In genomic region chr3:114860526-114860925, GRCh38 we compare ENCODE assay signal across 16 cellular contexts.
"Had no signal": no experiment of that assay in that cellular context is flagged by ENCODE, and none has a peak within 500 bp of the region (broad histone marks: within the 10 kb centered on the region; RNA-seq: fewer than 3 reads in every experiment).

No MANE protein-coding gene starts in this region.

- ATAC-seq: activated T-helper 17 cell treated with anti-CD3 and anti-CD28 coated beads, Interleukin-2, amount 50 U/mL, for 72 hours; gastrocnemius medialis; right cardiac atrium had no signal

- H2AFZ ChIP-seq: parathyroid adenoma had no signal

- H3K27ac ChIP-seq: colonic mucosa, esophagus squamous epithelium, gastrocnemius medialis, parathyroid adenoma, tibial artery had no signal

- DNase-seq: activated CD4-positive, alpha-beta memory T cell treated with anti-CD3 and anti-CD28 coated beads, Interleukin-2, amount 10 ng/mL, durations not matched to agents 7 days and 5 days; activated CD4-positive, alpha-beta T cell treated with anti-CD3 and anti-CD28 coated beads for 48 hours; activated CD4-positive, CD25-positive, alpha-beta regulatory T cell; colonic mucosa; esophagus squamous epithelium; gastrocnemius medialis; hippocampal formation; stimulated activated CD4-positive, alpha-beta T cell treated with anti-CD3 and anti-CD28 coated beads, Interleukin-4, amount 100 ng/mL, for 24 hours; tibial artery had no signal

- H3K9me3 ChIP-seq: colonic mucosa, esophagus squamous epithelium, gastrocnemius medialis, tibial artery had no signal

- H3K79me2 ChIP-seq: parathyroid adenoma had no signal

- H3K27ac Mint-ChIP-seq: activated CD4-positive, alpha-beta memory T cell treated with anti-CD3 and anti-CD28 coated beads, Interleukin-2, amount 10 ng/mL, durations not matched to agents 7 days and 5 days; activated naive CD4-positive, alpha-beta T cell treated with anti-CD3 and anti-CD28 coated beads, Interleukin-2, amount 50 U/mL, for 72 hours; activated T-helper 17 cell treated with anti-CD3 and anti-CD28 coated beads, Interleukin-2, amount 50 U/mL, for 72 hours; nephron; stimulated activated naive CD8-positive, alpha-beta T cell treated with anti-CD3 and anti-CD28 coated beads, Interleukin-15, Interleukin-2, amounts not matched to agents 100 ng/mL and 50 ng/mL, for 24 hours; T-helper 1 cell treated with Interleukin-12 subunit alpha and Interleukin-12 subunit beta and Interleukin-4 antibody, amounts not matched to agents 30 μg/mL and 1 μg/mL, for 36 hours had no signal

- H3K9ac ChIP-seq: parathyroid adenoma had no signal

- H3K4me3 ChIP-seq: colonic mucosa, esophagus squamous epithelium, gastrocnemius medialis, tibial artery had no signal

- H3K9me3 Mint-ChIP-seq: activated CD4-positive, alpha-beta memory T cell treated with anti-CD3 and anti-CD28 coated beads, Interleukin-2, amount 10 ng/mL, durations not matched to agents 7 days and 5 days; activated naive CD4-positive, alpha-beta T cell treated with anti-CD3 and anti-CD28 coated beads, Interleukin-2, amount 50 U/mL, for 72 hours; activated T-helper 17 cell treated with anti-CD3 and anti-CD28 coated beads, Interleukin-2, amount 50 U/mL, for 72 hours; nephron; stimulated activated naive CD8-positive, alpha-beta T cell treated with anti-CD3 and anti-CD28 coated beads, Interleukin-15, Interleukin-2, amounts not matched to agents 100 ng/mL and 50 ng/mL, for 24 hours; T-helper 1 cell treated with Interleukin-12 subunit alpha and Interleukin-12 subunit beta and Interleukin-4 antibody, amounts not matched to agents 30 μg/mL and 1 μg/mL, for 36 hours had no signal

- H3K27me3 Mint-ChIP-seq: activated CD4-positive, alpha-beta memory T cell treated with anti-CD3 and anti-CD28 coated beads, Interleukin-2, amount 10 ng/mL, durations not matched to agents 7 days and 5 days; activated T-helper 17 cell treated with anti-CD3 and anti-CD28 coated beads, Interleukin-2, amount 50 U/mL, for 72 hours; stimulated activated naive CD8-positive, alpha-beta T cell treated with anti-CD3 and anti-CD28 coated beads, Interleukin-15, Interleukin-2, amounts not matched to agents 100 ng/mL and 50 ng/mL, for 24 hours had no signal

- H3K27me3 ChIP-seq: colonic mucosa, esophagus squamous epithelium, gastrocnemius medialis, tibial artery had no signal

- H3K36me3 ChIP-seq: colonic mucosa, esophagus squamous epithelium, gastrocnemius medialis, tibial artery had no signal

- H3K4me3 Mint-ChIP-seq: activated CD4-positive, alpha-beta memory T cell treated with anti-CD3 and anti-CD28 coated beads, Interleukin-2, amount 10 ng/mL, durations not matched to agents 7 days and 5 days; activated T-helper 17 cell treated with anti-CD3 and anti-CD28 coated beads, Interleukin-2, amount 50 U/mL, for 72 hours; nephron; stimulated activated naive CD8-positive, alpha-beta T cell treated with anti-CD3 and anti-CD28 coated beads, Interleukin-15, Interleukin-2, amounts not matched to agents 100 ng/mL and 50 ng/mL, for 24 hours; T-helper 1 cell treated with Interleukin-12 subunit alpha and Interleukin-12 subunit beta and Interleukin-4 antibody, amounts not matched to agents 30 μg/mL and 1 μg/mL, for 36 hours had no signal

- H3K36me3 Mint-ChIP-seq: activated naive CD4-positive, alpha-beta T cell treated with anti-CD3 and anti-CD28 coated beads, Interleukin-2, amount 50 U/mL, for 72 hours had no signal

- H3K4me1 ChIP-seq: colonic mucosa, parathyroid adenoma had no signal
